9 cellular contexts compared by ENCODE assay signal in genomic region chr13:77429320-77430142, GRCh38.
DNase-seq lines count a peak whose midpoint lies in the region; ATAC-seq and TF ChIP-seq lines count a peak whose summit lies in the region.
"Had no signal": no experiment of that assay in that cellular context is flagged by ENCODE, and none has a peak within 500 bp of the region (broad histone marks: within the 10 kb centered on the region; RNA-seq: fewer than 3 reads in every experiment).

No MANE protein-coding gene starts in this region.

- no peak overlapping the region for H3K9ac ChIP-seq in Karpas-422 (ENCODE audit: low read length)

- H3K36me3 ChIP-seq in Karpas-422 (ENCODE audit: insufficient read depth, low read length) = no peaks in the 10 kb centered on the region

- no peaks in the 10 kb centered on the region for H4K20me1 ChIP-seq in Karpas-422 (ENCODE audit: insufficient read depth, low read depth, low read length)

- H3K4me3 ChIP-seq in AG09309 (ENCODE audit: control insufficient read depth, low read depth, low read length) (no peak overlapping the region), Karpas-422 (ENCODE audit: low read length) (no peak overlapping the region)
- H3K4me3 ChIP-seq: skin epidermis had no signal

- no peak for TF ChIP-seq CTCF in AG09309 (IDR thresholded peaks at IDR 0.05; ENCODE audit: control insufficient read depth, insufficient read depth, low read depth, low read length, missing control alignments)

- peaks cover 3% of the 10 kb centered on the region for H3K27me3 Mint-ChIP-seq in activated T-cell treated with anti-CD3 and anti-CD28 coated beads, Interleukin-2, amount 50 U/mL, for 4 hours (ENCODE audit: low read depth)
- no peaks in the 10 kb centered on the region for H3K27me3 Mint-ChIP-seq in stimulated activated naive CD8-positive, alpha-beta T cell treated with anti-CD3 and anti-CD28 coated beads, Interleukin-15, Interleukin-2, amounts not matched to agents 100 ng/mL and 50 ng/mL, for 24 hours

- peak overlapping the region; percentile 86 for H3K27ac Mint-ChIP-seq in stimulated activated naive CD8-positive, alpha-beta T cell treated with anti-CD3 and anti-CD28 coated beads, Interleukin-15, Interleukin-2, amounts not matched to agents 100 ng/mL and 50 ng/mL, for 24 hours

- ATAC-seq in GM19043 (IDR thresholded peaks at IDR 0.05; ENCODE audit: low read depth, unreplicated experiment) = peak; percentile 74
- ATAC-seq in HG03103 (IDR thresholded peaks at IDR 0.05; ENCODE audit: low read depth, unreplicated experiment) = peak; percentile 78
- ATAC-seq in activated T-cell treated with anti-CD3 and anti-CD28 coated beads, Interleukin-2, amount 50 U/mL, for 4 hours = peak; percentile 85 to 92

- peaks cover 9% of the 10 kb centered on the region for H3K9me3 Mint-ChIP-seq in activated T-cell treated with anti-CD3 and anti-CD28 coated beads, Interleukin-2, amount 50 U/mL, for 4 hours
- no peaks in the 10 kb centered on the region for H3K9me3 Mint-ChIP-seq in stimulated activated naive CD8-positive, alpha-beta T cell treated with anti-CD3 and anti-CD28 coated beads, Interleukin-15, Interleukin-2, amounts not matched to agents 100 ng/mL and 50 ng/mL, for 24 hours

- H3K27ac ChIP-seq in Karpas-422 (ENCODE audit: low read length) = no peak overlapping the region

- H3K79me2 ChIP-seq in Karpas-422 (ENCODE audit: low read length) = no peaks in the 10 kb centered on the region

- H3K9me3 ChIP-seq in Karpas-422 (ENCODE audit: low read length) = no peaks in the 10 kb centered on the region

- H3K9me2 ChIP-seq in Karpas-422 (replicated peaks; ENCODE audit: insufficient read depth, low read length) = no peaks in the 10 kb centered on the region

- H3K27me3 ChIP-seq in Karpas-422 (ENCODE audit: low read length) = no peaks in the 10 kb centered on the region; the same call in 1 of the 2 replicates

- H3K36me3 Mint-ChIP-seq in activated T-cell treated with anti-CD3 and anti-CD28 coated beads, Interleukin-2, amount 50 U/mL, for 4 hours (ENCODE audit: insufficient read depth) = no peaks in the 10 kb centered on the region
- H3K36me3 Mint-ChIP-seq in stimulated activated naive CD8-positive, alpha-beta T cell treated with anti-CD3 and anti-CD28 coated beads, Interleukin-15, Interleukin-2, amounts not matched to agents 100 ng/mL and 50 ng/mL, for 24 hours (ENCODE audit: low read depth) = peaks cover 4% of the 10 kb centered on the region

- no peak overlapping the region for H2AFZ ChIP-seq in Karpas-422 (ENCODE audit: low read length)

- peaks cover 20% of the 10 kb centered on the region for H3K4me1 Mint-ChIP-seq in activated T-cell treated with anti-CD3 and anti-CD28 coated beads, Interleukin-2, amount 50 U/mL, for 4 hours (ENCODE audit: low read depth)
- H3K4me1 Mint-ChIP-seq in stimulated activated naive CD8-positive, alpha-beta T cell treated with anti-CD3 and anti-CD28 coated beads, Interleukin-15, Interleukin-2, amounts not matched to agents 100 ng/mL and 50 ng/mL, for 24 hours (ENCODE audit: low read depth) = peaks cover 29% of the 10 kb centered on the region

- H3K4me2 ChIP-seq in Karpas-422 (ENCODE audit: low read depth, low read length, poor library complexity, severe bottlenecking) = no peak overlapping the region

- no peaks in the 10 kb centered on the region; the same call in 1 of the 2 replicates for H3K4me1 ChIP-seq in Karpas-422 (ENCODE audit: low read length)

- DNase-seq in AG09309 (ENCODE audit: low read depth) (peak; percentile 23), kidney glomerular epithelial cell (lab: John Stamatoyannopoulos, UW) (no peak), iPS-NIHi7 (ENCODE audit: extremely low spot score) (no peak), Karpas-422 (no peak)
- peak; percentile 4 for DNase-seq in activated T-cell treated with anti-CD3 and anti-CD28 coated beads, Interleukin-2, amount 50 U/mL, for 4 hours

- peak overlapping the region; percentile 24 for H3K4me3 Mint-ChIP-seq in activated T-cell treated with anti-CD3 and anti-CD28 coated beads, Interleukin-2, amount 50 U/mL, for 4 hours
- peak overlapping the region; percentile 58 for H3K4me3 Mint-ChIP-seq in stimulated activated naive CD8-positive, alpha-beta T cell treated with anti-CD3 and anti-CD28 coated beads, Interleukin-15, Interleukin-2, amounts not matched to agents 100 ng/mL and 50 ng/mL, for 24 hours

Comparison
In these comparisons a context has a peak if more than half of its experiments do, and no peak if none do; other contexts are left out.
1. DNase-seq: peak in AG09309 (single experiment) and activated T-cell treated with anti-CD3 and anti-CD28 coated beads, Interleukin-2, amount 50 U/mL, for 4 hours (single experiment); none in kidney glomerular epithelial cell (single experiment), iPS-NIHi7 (single experiment) and Karpas-422 (single experiment).
2. Peak in every context shown above with its lines, with median percentiles within 50 percentile points of each other: ATAC-seq.